8 cellular contexts compared by ENCODE assay signal in genomic region chr22:25563757-25564319, GRCh38. TPM values are rescaled to one million over a fixed set of nuclear protein-coding genes. Genes with fewer than 3 reads are reported as not detected.
DNase-seq lines count a peak whose midpoint lies in the region; ATAC-seq and TF ChIP-seq lines count a peak whose summit lies in the region.

No MANE protein-coding gene starts in this region.

- peak overlapping the region; percentile 90 for H3K27ac Mint-ChIP-seq in progenitor cell of endocrine pancreas

- peak overlapping the region; percentile 86 for H3K4me3 Mint-ChIP-seq in progenitor cell of endocrine pancreas (ENCODE audit: low read depth)

- H3K36me3 ChIP-seq in Karpas-422 (ENCODE audit: insufficient read depth, low read length), result no peaks in the 10 kb centered on the region

- peak; percentile 14 to 25 for ATAC-seq in activated CD4-positive, CD25-positive, alpha-beta regulatory T cell treated with anti-CD3 and anti-CD28 coated beads, Interleukin-2, amount 50 U/mL, for 24 hours
- ATAC-seq in Right ventricle myocardium superior (ENCODE audit: poor library complexity) (peak; percentile 42), HG03460 (IDR thresholded peaks at IDR 0.05; ENCODE audit: unreplicated experiment) (no peak)

- H2AFZ ChIP-seq in Karpas-422 (ENCODE audit: low read length), result peak overlapping the region; percentile 93

- no peaks in the 10 kb centered on the region for H3K9me3 ChIP-seq in Karpas-422 (ENCODE audit: low read length)

- peak overlapping the region; percentile 4; the same call in 1 of the 2 replicates for H3K9ac ChIP-seq in Karpas-422 (ENCODE audit: low read length)

- DNase-seq in activated CD4-positive, CD25-positive, alpha-beta regulatory T cell (lab: John Stamatoyannopoulos, UW), result no peak
- DNase-seq in Karpas-422 (peak; percentile 40), activated T-cell treated with anti-CD3 and anti-CD28 coated beads for 4 hours (peak; percentile 13), Right ventricle myocardium superior (peak; percentile 43), progenitor cell of endocrine pancreas (ENCODE audit: low spot score, unreplicated experiment) (no peak), foreskin melanocyte (no peak)

- peak overlapping the region; percentile 55; the same call in 1 of the 2 replicates for H3K4me3 ChIP-seq in Karpas-422 (ENCODE audit: low read length)

- H3K27ac ChIP-seq in Karpas-422 (ENCODE audit: low read length), result no peak overlapping the region

- no peaks in the 10 kb centered on the region for H3K27me3 ChIP-seq in Karpas-422 (ENCODE audit: low read length)

- H4K20me1 ChIP-seq in Karpas-422 (ENCODE audit: insufficient read depth, low read depth, low read length), result no peaks in the 10 kb centered on the region

- peaks cover 31% of the 10 kb centered on the region for H3K4me1 ChIP-seq in Karpas-422 (ENCODE audit: low read length)

- peak overlapping the region; percentile 46 for H3K4me2 ChIP-seq in Karpas-422 (ENCODE audit: low read depth, low read length, poor library complexity, severe bottlenecking)

- intact Hi-C loops in Right ventricle myocardium superior (cut with DNase I), result no loop called here

- H3K4me1 Mint-ChIP-seq in progenitor cell of endocrine pancreas (ENCODE audit: low read depth), result peaks cover 37% of the 10 kb centered on the region

- H3K36me3 Mint-ChIP-seq in progenitor cell of endocrine pancreas (ENCODE audit: insufficient read depth), result no peaks in the 10 kb centered on the region

- no peaks in the 10 kb centered on the region for H3K9me3 Mint-ChIP-seq in progenitor cell of endocrine pancreas (ENCODE audit: low read depth)

- no peaks in the 10 kb centered on the region for H3K9me2 ChIP-seq in Karpas-422 (replicated peaks; ENCODE audit: insufficient read depth, low read length)

- peaks cover 21% of the 10 kb centered on the region for H3K27me3 Mint-ChIP-seq in progenitor cell of endocrine pancreas

- TF ChIP-seq CTCF in progenitor cell of endocrine pancreas (IDR thresholded peaks at IDR 0.05; ENCODE audit: unreplicated experiment), result no peak

- H3K79me2 ChIP-seq in Karpas-422 (ENCODE audit: low read length), result no peaks in the 10 kb centered on the region

RNA-seq across cellular contexts. Expression of gene GRK3, which starts 0.6 kb away (rescaled TPM):
- 1.4 and 2.0 TPM in 2 replicates for total RNA-seq in Karpas-422 (2014; rRNA removed; shearing (Covaris generic); ENCODE audit: low replicate concordance)
- total RNA-seq in Right ventricle myocardium superior (3.7 TPM), progenitor cell of endocrine pancreas (21.6 and 26.0 TPM in 2 replicates)

Comparison
In these comparisons a context has a peak if more than half of its experiments do, and no peak if none do; other contexts are left out.
1. DNase-seq: peak in Karpas-422 (single experiment), activated T-cell treated with anti-CD3 and anti-CD28 coated beads for 4 hours (single experiment) and Right ventricle myocardium superior (single experiment); none in activated CD4-positive, CD25-positive, alpha-beta regulatory T cell (0 of 4), progenitor cell of endocrine pancreas (single experiment) and foreskin melanocyte (single experiment).